Comparison of ENCODE assay signal across 13 cellular contexts in genomic region chr18:48787523-48788151, GRCh38.
DNase-seq lines count a peak whose midpoint lies in the region; ATAC-seq and TF ChIP-seq lines count a peak whose summit lies in the region.
"Had no signal": no experiment of that assay in that cellular context is flagged by ENCODE, and none has a peak within 500 bp of the region (broad histone marks: within the 10 kb centered on the region; RNA-seq: fewer than 3 reads in every experiment).

No MANE protein-coding gene starts in this region.

- POLR2A ChIA-PET in OCI-LY7 (lab: Charles Lee) = no interaction called here

- H3K27me3 Mint-ChIP-seq in osteocyte (ENCODE audit: unreplicated experiment) = no peaks in the 10 kb centered on the region
- H3K27me3 Mint-ChIP-seq: CD4-positive, alpha-beta T cell had no signal

- no peaks in the 10 kb centered on the region for H3K79me2 ChIP-seq in OCI-LY7 (ENCODE audit: insufficient read depth, low read depth, low read length)

- H3K36me3 ChIP-seq in BLaER1 treated with 17β-estradiol and CSF1 and Interleukin-3, amounts not matched to agents 10 nM and 100 nM = peaks cover 0 to 11% (median 0%) of the 10 kb centered on the region in 11 experiments; a peak in 1 of 22 replicates
- H3K36me3 ChIP-seq in OCI-LY7 (ENCODE audit: insufficient read depth, low read length) = no peaks in the 10 kb centered on the region
- H3K36me3 ChIP-seq: gastrocnemius medialis had no signal

- peaks cover 78 to 90% (median 84%) of the 10 kb centered on the region in 10 experiments for H3K4me1 ChIP-seq in BLaER1 treated with 17β-estradiol and CSF1 and Interleukin-3, amounts not matched to agents 10 nM and 100 nM
- H3K4me1 ChIP-seq in OCI-LY7 (ENCODE audit: insufficient read depth, low read length, poor library complexity, severe bottlenecking) = peaks cover 73% of the 10 kb centered on the region

- no TSS peak for BruUV-seq in OCI-LY7 (replicated peaks; lab: Mats Ljungman, UMichigan)

- H3K9me3 Mint-ChIP-seq in osteocyte (ENCODE audit: unreplicated experiment) = no peaks in the 10 kb centered on the region
- H3K9me3 Mint-ChIP-seq: CD4-positive, alpha-beta T cell had no signal

- peak overlapping the region in 8 of 11 experiments; percentile 11 to 73 (median 40); a peak in 9 of 22 replicates for H3K9ac ChIP-seq in BLaER1 treated with 17β-estradiol and CSF1 and Interleukin-3, amounts not matched to agents 10 nM and 100 nM

- H3K27me3 ChIP-seq in BLaER1 treated with 17β-estradiol and CSF1 and Interleukin-3, amounts not matched to agents 10 nM and 100 nM = peaks cover 0 to 9% (median 0%) of the 10 kb centered on the region in 11 experiments; a peak in 1 of 22 replicates
- H3K27me3 ChIP-seq: gastrocnemius medialis had no signal

- no peak for ATAC-seq in HG03439 (IDR thresholded peaks at IDR 0.05; ENCODE audit: unreplicated experiment)
- ATAC-seq: gastrocnemius medialis had no signal

- peak overlapping the region; percentile 67 to 99 (median 93) for H3K4me2 ChIP-seq in BLaER1 treated with 17β-estradiol and CSF1 and Interleukin-3, amounts not matched to agents 10 nM and 100 nM
- 0 out of 2 replicates have a peak overlapping the region, but pooled peaks have one; percentile 7 for H3K4me2 ChIP-seq in OCI-LY7 (ENCODE audit: low read length)

- peak overlapping the region in 8 of 11 experiments; percentile 9 to 80 (median 72); a peak in 15 of 22 replicates for H3K27ac ChIP-seq in BLaER1 treated with 17β-estradiol and CSF1 and Interleukin-3, amounts not matched to agents 10 nM and 100 nM
- no peak overlapping the region for H3K27ac ChIP-seq in OCI-LY7 (ENCODE audit: low read depth, low read length, poor library complexity, severe bottlenecking)
- H3K27ac ChIP-seq: gastrocnemius medialis had no signal

- peaks cover 33% of the 10 kb centered on the region for H3K36me3 Mint-ChIP-seq in osteocyte (ENCODE audit: unreplicated experiment)

- DNase-seq in OCI-LY7 (ENCODE audit: low spot score) (no peak), glomerular visceral epithelial cell (ENCODE audit: extremely low spot score) (peak; percentile 79), osteocyte (ENCODE audit: extremely low spot score, unreplicated experiment) (no peak), H4 (ENCODE audit: low spot score) (no peak), cerebellar cortex (ENCODE audit: low spot score) (no peak), iPS-NIHi7 (ENCODE audit: extremely low spot score) (no peak)
- DNase-seq: activated CD4-positive, alpha-beta T cell treated with anti-CD3 and anti-CD28 coated beads, Interleukin-2, amount 50 U/mL, for 1 hour; CD4-positive, alpha-beta T cell; NCI-H2171; T-helper 2 cell had no signal

- peak overlapping the region; percentile 87 for H3K27ac Mint-ChIP-seq in osteocyte (ENCODE audit: unreplicated experiment)
- H3K27ac Mint-ChIP-seq: CD4-positive, alpha-beta T cell had no signal

- no peaks in the 10 kb centered on the region for H3K9me3 ChIP-seq in BLaER1 treated with 17β-estradiol and CSF1 and Interleukin-3, amounts not matched to agents 10 nM and 100 nM (replicated peaks in 1 of 11)
- H3K9me3 ChIP-seq in OCI-LY7 (ENCODE audit: low read length) = no peaks in the 10 kb centered on the region
- H3K9me3 ChIP-seq: gastrocnemius medialis had no signal

- no peak overlapping the region for H2AFZ ChIP-seq in OCI-LY7 (ENCODE audit: low read length)

- peaks cover 66% of the 10 kb centered on the region for H3K4me1 Mint-ChIP-seq in osteocyte (ENCODE audit: unreplicated experiment)

- intact Hi-C loops in OCI-LY7 (cut with micrococcal nuclease; ENCODE audit: unreplicated experiment) = loop anchor here (5.0 kb wide), 2 partner anchors 45 to 80 kb away; no protein-coding TSS in a partner anchor

- H4K20me1 ChIP-seq in BLaER1 treated with 17β-estradiol and CSF1 and Interleukin-3, amounts not matched to agents 10 nM and 100 nM = peaks cover 0 to 51% (median 0%) of the 10 kb centered on the region in 11 experiments; a peak in 6 of 22 replicates
- no peaks in the 10 kb centered on the region for H4K20me1 ChIP-seq in OCI-LY7 (ENCODE audit: insufficient read depth, low read length)

- H3K4me3 Mint-ChIP-seq in osteocyte (ENCODE audit: unreplicated experiment) = no peak overlapping the region
- H3K4me3 Mint-ChIP-seq: CD4-positive, alpha-beta T cell had no signal

- H3K4me3 ChIP-seq in BLaER1 treated with 17β-estradiol and CSF1 and Interleukin-3, amounts not matched to agents 10 nM and 100 nM = no peak overlapping the region; a peak in 1 of 20 replicates
- H3K4me3 ChIP-seq in OCI-LY7 (ENCODE audit: low read depth, low read length, poor library complexity, severe bottlenecking) = no peak overlapping the region
- H3K4me3 ChIP-seq: gastrocnemius medialis had no signal

- no peak for TF ChIP-seq CTCF in OCI-LY7 (conservative IDR thresholded peaks at IDR 0.05; ENCODE audit: low read length)
- no peak for TF ChIP-seq CTCF in osteocyte (IDR thresholded peaks at IDR 0.05)

- CTCF ChIA-PET in OCI-LY7 (lab: Charles Lee; ENCODE audit: unreplicated experiment) = no interaction called here

- no peaks in the 10 kb centered on the region for H3K9me2 ChIP-seq in OCI-LY7 (ENCODE audit: insufficient read depth, low read length)
